In the genomic region with DNA sequence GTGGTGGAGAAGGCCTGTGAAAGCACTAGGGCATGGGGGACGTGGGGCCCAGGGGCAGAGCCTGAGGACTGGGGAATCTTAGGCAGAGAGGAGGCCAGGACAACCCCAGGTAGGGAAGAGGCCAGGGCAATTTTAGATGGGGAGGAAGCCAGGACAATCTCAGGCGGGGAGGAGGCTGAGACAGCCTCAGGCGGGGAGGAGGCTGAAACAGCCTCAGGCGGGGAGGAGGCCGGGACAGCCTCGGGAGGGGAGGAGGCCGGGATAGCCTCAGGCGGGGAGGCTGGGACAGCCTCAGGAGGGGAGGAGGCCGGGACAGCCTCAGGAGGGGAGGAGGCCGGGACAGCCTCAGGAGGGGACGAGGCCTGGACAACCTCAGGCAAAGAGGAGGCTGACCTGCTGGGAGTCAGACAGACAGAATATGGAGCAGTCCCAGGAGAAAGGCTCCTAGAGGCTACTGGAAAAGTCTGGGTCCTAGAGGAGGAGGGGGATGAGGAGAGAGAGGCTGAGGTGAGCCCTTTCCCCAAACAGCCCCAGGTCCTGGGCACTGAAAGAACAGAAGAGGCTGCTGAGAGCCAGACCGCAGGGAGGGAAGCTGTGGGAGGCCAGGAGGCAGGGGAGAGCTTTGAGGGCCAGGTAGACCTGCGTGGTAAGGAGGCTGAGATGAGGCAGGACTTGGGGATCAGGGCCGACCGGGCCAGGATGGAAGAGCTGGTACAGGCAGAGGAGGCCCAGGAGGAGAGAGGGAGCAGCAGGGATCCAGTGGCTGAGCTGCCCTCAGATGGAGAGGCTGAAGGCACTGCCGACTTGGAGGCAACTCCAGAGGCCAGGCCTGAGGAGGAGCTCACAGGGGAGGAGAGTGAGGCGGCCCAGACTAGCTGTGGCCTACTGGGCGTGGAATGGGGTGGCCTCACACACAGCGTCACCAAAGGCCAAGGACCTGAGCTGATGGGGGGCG, we compare ENCODE assay signal across 18 cellular contexts. TPM values are rescaled to one million over a fixed set of nuclear protein-coding genes. Genes with fewer than 3 reads are reported as not detected.
DNase-seq lines count a peak whose midpoint lies in the region; ATAC-seq, FAIRE-seq and TF ChIP-seq lines count a peak whose summit lies in the region.
"Had no signal": no experiment of that assay in that cellular context is flagged by ENCODE, and none has a peak within 500 bp of the region (broad histone marks: within the 10 kb centered on the region; RNA-seq: fewer than 3 reads in every experiment).

No MANE protein-coding gene starts in this region.

- peaks cover 31% of the 10 kb centered on the region for H3K27me3 Mint-ChIP-seq in nephron progenitor cell (ENCODE audit: low read depth, poor library complexity)

- ATAC-seq in GM12878: no peak
- no peak for ATAC-seq in heart right ventricle
- ATAC-seq: esophagus mucosa had no signal

- no peak overlapping the region for H2AFZ ChIP-seq in GM12878 (ENCODE audit: control insufficient read depth, low read depth, low read length)

- DNase-seq in GM12878 (ENCODE audit: low read depth, low spot score) (no peak), nephron progenitor cell (no peak), esophagus squamous epithelium (lab: John Stamatoyannopoulos, UW) (no peak), activated gamma-delta T cell treated with Interleukin-2 at 50 U/mL for 16 hours (no peak), hippocampal formation (lab: John Stamatoyannopoulos, UW) (no peak), heart right ventricle (no peak)
- DNase-seq: BE2C, hypothalamus, NCI-H345, RPMI8226, T1000 had no signal

- H3K36me3 ChIP-seq in BLaER1 treated with 17β-estradiol and CSF1 and Interleukin-3, amounts not matched to agents 10 nM and 100 nM: peaks cover 0 to 35% (median 0%) of the 10 kb centered on the region in 11 experiments; a peak in 9 of 22 replicates
- H3K36me3 ChIP-seq in HEK293 (ENCODE audit: control insufficient read depth in 2 of 2, insufficient read depth in 1 of 2, low read length in 2 of 2): no peaks in the 10 kb centered on the region
- no peaks in the 10 kb centered on the region for H3K36me3 ChIP-seq in GM12878 (ENCODE audit: control insufficient read depth in 2 of 2, insufficient read depth in 2 of 2, low read length in 1 of 2)
- no peaks in the 10 kb centered on the region for H3K36me3 ChIP-seq in esophagus squamous epithelium
- peaks cover 0 to 20% (median 0%) of the 10 kb centered on the region in 9 donors for H3K36me3 ChIP-seq in heart right ventricle
- H3K36me3 ChIP-seq: BE2C, HAP-1, prostate gland had no signal

- peaks cover 32% of the 10 kb centered on the region for H3K4me1 Mint-ChIP-seq in nephron progenitor cell

- no peak overlapping the region for H3K4me3 Mint-ChIP-seq in nephron progenitor cell

- CTCF ChIA-PET in HEK293 (lab: Yijun Ruan, JAX) (no interaction called here), GM12878 (lab: Yijun Ruan, JAX) (no interaction called here)

- 81% methylated on average over 13 of the region's 20 CpGs for WGBS in GM12878 (ENCODE audit: insufficient coverage, insufficient replicate concordance, low lambda C conversion rate, missing lambda C conversion rate)
- 88% methylated on average over 14 to 17 of the region's 20 CpGs for WGBS in esophagus squamous epithelium, 2 donors
- 88 to 90% methylated on average over 20 of the region's 20 CpGs for WGBS in heart right ventricle, 2 donors

- H3K27me3 ChIP-seq in BLaER1 treated with 17β-estradiol and CSF1 and Interleukin-3, amounts not matched to agents 10 nM and 100 nM: no peaks in the 10 kb centered on the region
- H3K27me3 ChIP-seq in GM12878 (replicated peaks in 1 of 2; ENCODE audit: control insufficient read depth in 2 of 2, insufficient read depth in 2 of 2, low read length in 1 of 2): no peaks in the 10 kb centered on the region
- H3K27me3 ChIP-seq in esophagus squamous epithelium: no peaks in the 10 kb centered on the region
- H3K27me3 ChIP-seq in heart right ventricle: peaks cover 0 to 6% (median 0%) of the 10 kb centered on the region in 7 donors
- H3K27me3 ChIP-seq: BE2C had no signal

- H4K20me1 ChIP-seq in BLaER1 treated with 17β-estradiol and CSF1 and Interleukin-3, amounts not matched to agents 10 nM and 100 nM: peaks cover 0 to 41% (median 0%) of the 10 kb centered on the region in 11 experiments; a peak in 3 of 22 replicates
- H4K20me1 ChIP-seq in GM12878 (ENCODE audit: control insufficient read depth, insufficient read depth): no peaks in the 10 kb centered on the region

- SMC1A ChIA-PET in GM12878 (lab: Charles Lee; ENCODE audit: uncharacterized antibody, unreplicated experiment): interaction anchor here (1.0 kb wide), 1 partner anchor 10 kb away, joined by 3 read pairs; no protein-coding TSS in a partner anchor

- intact Hi-C loops in GM12878 (cut with micrococcal nuclease; ENCODE audit: unreplicated experiment): loop anchor here (10.0 kb wide), 1 partner anchor 429 kb away; a partner anchor contains a TSS
- intact Hi-C loops in esophagus squamous epithelium (cut with DNase I): no loop called here
- intact Hi-C loops in heart right ventricle (cut with DNase I): loop anchor here in 2 of 10 donors (5.0 to 10.0 kb wide), 3 partner anchors 41 to 59 kb away; a partner anchor contains a TSS

- FAIRE-seq in GM12878 (lab: Jason Lieb, UNC): no peak
- FAIRE-seq: bronchial epithelial cell had no signal

- H3K9me3 Mint-ChIP-seq in nephron progenitor cell: no peaks in the 10 kb centered on the region

- no peak for TF ChIP-seq RAD21 in GM12878 (IDR thresholded peaks at IDR 0.05; ENCODE audit: insufficient read depth, low read depth, low read length)

- H3K27ac Mint-ChIP-seq in nephron progenitor cell: peak overlapping the region; percentile 63

- H3K4me2 ChIP-seq in BLaER1 treated with 17β-estradiol and CSF1 and Interleukin-3, amounts not matched to agents 10 nM and 100 nM: peak overlapping the region; percentile 90 to 99 (median 96)
- H3K4me2 ChIP-seq in GM12878 (ENCODE audit: control insufficient read depth, insufficient read depth): no peak overlapping the region

- H3K36me3 Mint-ChIP-seq in nephron progenitor cell (ENCODE audit: low read depth): no peaks in the 10 kb centered on the region

- in situ Hi-C loops in GM12878 (cut with MboI): no loop called here

- BruUV-seq in GM12878 (replicated peaks; lab: Mats Ljungman, UMichigan): TSS peak; percentile 61

- POLR2A ChIA-PET in HEK293 (lab: Yijun Ruan, JAX): interaction anchor here (1.0 kb wide), 1 partner anchor 17 kb away, joined by 3 read pairs; no protein-coding TSS in a partner anchor
- POLR2A ChIA-PET in GM12878 (lab: Charles Lee): interaction anchor here (1.2 kb wide), 1 partner anchor 11 kb away, joined by 3 read pairs; a partner anchor contains a TSS

- TF ChIP-seq CTCF in HEK293 (tag by site-specific recombination; IDR thresholded peaks at IDR 0.05) (no peak), GM12878 (IDR thresholded peaks at IDR 0.05 in 2 of 3, conservative IDR thresholded peaks at IDR 0.05 in 1 of 3; ENCODE audit: control insufficient read depth in 2 of 3, extremely low read depth in 1 of 3, insufficient read depth in 1 of 3, low read depth in 3 of 3, low read length in 3 of 3) (no peak), nephron progenitor cell (IDR thresholded peaks at IDR 0.05) (no peak), esophagus squamous epithelium (IDR thresholded peaks at IDR 0.05) (no peak), heart right ventricle (IDR thresholded peaks at IDR 0.05) (no peak)

- H3K9ac ChIP-seq in BLaER1 treated with 17β-estradiol and CSF1 and Interleukin-3, amounts not matched to agents 10 nM and 100 nM: peak overlapping the region; percentile 91 to 97 (median 95); a peak in 21 of 22 replicates
- no peak overlapping the region for H3K9ac ChIP-seq in GM12878 (ENCODE audit: control insufficient read depth, insufficient read depth, low read length)

- no peak for TF ChIP-seq EP300 in GM12878 (IDR thresholded peaks at IDR 0.05; ENCODE audit: borderline replicate concordance in 1 of 2, control insufficient read depth in 1 of 2, low read depth in 2 of 2, low read length in 2 of 2)

- peaks cover 6% of the 10 kb centered on the region for H3K79me2 ChIP-seq in GM12878 (ENCODE audit: control insufficient read depth, insufficient read depth, low read length)

- H3K27ac ChIP-seq in BLaER1 treated with 17β-estradiol and CSF1 and Interleukin-3, amounts not matched to agents 10 nM and 100 nM: peak overlapping the region; percentile 84 to 99 (median 98)
- H3K27ac ChIP-seq in HEK293 (ENCODE audit: extremely low read depth, low read depth, low read length) (no peak overlapping the region), GM12878 (ENCODE audit: control insufficient read depth, insufficient read depth) (no peak overlapping the region), esophagus squamous epithelium (peak overlapping the region in 1 of 4 donors; percentile 96), heart right ventricle (peak overlapping the region in 2 of 10 donors; percentile 72 to 99)
- H3K27ac ChIP-seq: prostate gland had no signal

- RAD21 ChIA-PET in GM12878 (lab: Charles Lee; ENCODE audit: unreplicated experiment): interaction anchor here (0.8 to 1.3 kb wide), 2 partner anchors 7 to 8 kb away, joined by 3 read pairs; no protein-coding TSS in a partner anchor

- TF ChIP-seq POLR2A in GM12878 (IDR thresholded peaks at IDR 0.05; ENCODE audit: low read depth, low read length): no peak
- TF ChIP-seq POLR2A in esophagus squamous epithelium (IDR thresholded peaks at IDR 0.05): no peak

- H3K4me3 ChIP-seq in BLaER1 treated with 17β-estradiol and CSF1 and Interleukin-3, amounts not matched to agents 10 nM and 100 nM: peak overlapping the region in 7 of 10 experiments; percentile 86 to 97 (median 88); a peak in 12 of 20 replicates
- H3K4me3 ChIP-seq in HEK293 (ENCODE audit: low read depth, low read length) (no peak overlapping the region), GM12878 (no peak overlapping the region), esophagus squamous epithelium (peak overlapping the region in 1 of 4 donors; percentile 31), heart right ventricle (peak overlapping the region in 1 of 10 donors; percentile 96)
- H3K4me3 ChIP-seq: HAP-1, prostate gland had no signal

- peaks cover 56 to 85% (median 75%) of the 10 kb centered on the region in 10 experiments for H3K4me1 ChIP-seq in BLaER1 treated with 17β-estradiol and CSF1 and Interleukin-3, amounts not matched to agents 10 nM and 100 nM
- H3K4me1 ChIP-seq in HEK293 (ENCODE audit: control insufficient read depth, insufficient read depth, low read length) (no peaks in the 10 kb centered on the region), GM12878 (ENCODE audit: control insufficient read depth, insufficient read depth, low read length) (peaks cover 35% of the 10 kb centered on the region), esophagus squamous epithelium (peaks cover 0 to 31% (median 5%) of the 10 kb centered on the region in 3 donors), heart right ventricle (peaks cover 0 to 40% (median 3%) of the 10 kb centered on the region in 9 donors)
- H3K4me1 ChIP-seq: BE2C, prostate gland had no signal

- H3K9me3 ChIP-seq in BLaER1 treated with 17β-estradiol and CSF1 and Interleukin-3, amounts not matched to agents 10 nM and 100 nM (replicated peaks in 1 of 11): no peaks in the 10 kb centered on the region
- no peaks in the 10 kb centered on the region for H3K9me3 ChIP-seq in HEK293 (ENCODE audit: control insufficient read depth, insufficient read depth, low read depth, low read length)
- no peaks in the 10 kb centered on the region for H3K9me3 ChIP-seq in GM12878 (replicated peaks; ENCODE audit: control insufficient read depth, insufficient read depth, low read length)
- no peaks in the 10 kb centered on the region for H3K9me3 ChIP-seq in esophagus squamous epithelium
- H3K9me3 ChIP-seq in heart right ventricle: no peaks in the 10 kb centered on the region
- H3K9me3 ChIP-seq: BE2C, HAP-1, prostate gland had no signal

RNA-seq across cellular contexts. Expression of a gene that starts 1.6 kb away (rescaled TPM):
- total RNA-seq in GM12878 (2013; cell fraction: nucleolus; rRNA removed): 0.15 TPM in 2 replicates
- total RNA-seq in GM12878 (2014; rRNA removed) (0.65 and 0.73 TPM in 2 replicates), GM12878 (2014; rRNA removed; fragmentation: Illumina TruSeq; extraction: Trizol) (0.32 and 0.54 TPM in 2 replicates), GM12878 (2021) (2.4 and 2.5 TPM in 2 replicates), esophagus squamous epithelium (1 to 10 TPM in 2 of 4 donors, under 1 TPM in 2; 0.49 to 2.1 (median 0.98) TPM), heart right ventricle (1 to 10 TPM in 1 of 10 donors, under 1 TPM in 9; 0.15 to 2.3 (median 0.56) TPM)
- polyA plus RNA-seq in GM12878 (2011; ENCODE audit: low read depth): 0.68 TPM
- polyA plus RNA-seq in GM12878 (2011; rRNA removed) (0.06 and 0.15 TPM in 2 replicates), GM12878 (2014; fragmentation: Illumina TruSeq; extraction: Trizol) (0.19 and 2.0 TPM in 2 replicates), GM12878 (2014; fragmentation: Nextera tagmentation; extraction: Ambion mirVana) (under 1 TPM in 1 of 2 experiments, not detected in 1; 0.09 TPM), GM12878 (2014; rRNA removed) (2.2 and 3.1 TPM in 2 replicates), GM12878 (2016; fragmentation: Nextera tagmentation; extraction: Ambion mirVana) (under 1 TPM; 0.04 to 0.25 TPM), heart right ventricle (under 1 TPM; 0.51 to 0.94 TPM)
- polyA plus RNA-seq in GM12878 (2011; cell fraction: cytosol; rRNA removed): 0.12 and 0.15 TPM in 2 replicates
- 0.12 and 0.34 TPM in 2 replicates for polyA plus RNA-seq in GM12878 (2011; cell fraction: nucleus; rRNA removed)
- polyA plus RNA-seq in GM12878 (2012): 1.2 and 1.7 TPM in 2 replicates
- polyA minus RNA-seq in GM12878 (2011; rRNA and poly(A)+ RNA removed): 0.05 TPM in 1 of 2 replicates, not detected in the other
- not detected in 2 replicates for polyA minus RNA-seq in GM12878 (2011; cell fraction: cytosol; rRNA and poly(A)+ RNA removed)
- 0.10 TPM in 1 of 2 replicates, not detected in the other for polyA minus RNA-seq in GM12878 (2011; cell fraction: nucleus; rRNA and poly(A)+ RNA removed)
- total RNA-seq: bronchial epithelial cell, HT-29 had no signal

RNA-seq across cellular contexts. Expression of a gene that starts 4.2 kb away (rescaled TPM):
- total RNA-seq in GM12878 (2013; cell fraction: nucleolus; rRNA removed): 36.2 and 41.0 TPM in 2 replicates
- total RNA-seq in GM12878 (2014; rRNA removed) (18.1 and 19.9 TPM in 2 replicates), GM12878 (2014; rRNA removed; fragmentation: Illumina TruSeq; extraction: Trizol) (5.9 and 7.1 TPM in 2 replicates), GM12878 (2021) (20.4 and 21.5 TPM in 2 replicates), esophagus squamous epithelium (10 to 100 TPM; 12.2 to 40.2 (median 19.0) TPM), heart right ventricle (10 to 100 TPM in 7 of 10 donors, 1 to 10 TPM in 3; 6.5 to 17.6 (median 10.8) TPM)
- 5.5 TPM for polyA plus RNA-seq in GM12878 (2011; ENCODE audit: low read depth)
- polyA plus RNA-seq in GM12878 (2011; rRNA removed) (5.2 and 11.1 TPM in 2 replicates), GM12878 (2014; fragmentation: Illumina TruSeq; extraction: Trizol) (8.1 and 15.1 TPM in 2 replicates), GM12878 (2014; fragmentation: Nextera tagmentation; extraction: Ambion mirVana) (1 to 10 TPM; 2.3 to 2.7 TPM), GM12878 (2014; rRNA removed) (22.0 and 29.8 TPM in 2 replicates), GM12878 (2016; fragmentation: Nextera tagmentation; extraction: Ambion mirVana) (10 to 100 TPM; 25.0 TPM), heart right ventricle (10 to 100 TPM; 10.2 to 21.2 TPM)
- 14.5 and 19.7 TPM in 2 replicates for polyA plus RNA-seq in GM12878 (2011; cell fraction: cytosol; rRNA removed)
- 46.6 and 53.1 TPM in 2 replicates for polyA plus RNA-seq in GM12878 (2011; cell fraction: nucleus; rRNA removed)
- polyA plus RNA-seq in GM12878 (2012): 12.8 and 16.0 TPM in 2 replicates
- polyA minus RNA-seq in GM12878 (2011; rRNA and poly(A)+ RNA removed): 11.8 and 19.9 TPM in 2 replicates
- 6.0 and 8.6 TPM in 2 replicates for polyA minus RNA-seq in GM12878 (2011; cell fraction: cytosol; rRNA and poly(A)+ RNA removed)
- 15.2 and 22.9 TPM in 2 replicates for polyA minus RNA-seq in GM12878 (2011; cell fraction: nucleus; rRNA and poly(A)+ RNA removed)

RNA-seq across cellular contexts. Expression of a gene that starts 10.6 kb away (rescaled TPM):
- total RNA-seq in GM12878 (2013; cell fraction: nucleolus; rRNA removed): not detected in 2 replicates
- total RNA-seq in GM12878 (2014; rRNA removed) (0.38 and 1.2 TPM in 2 replicates), GM12878 (2014; rRNA removed; fragmentation: Illumina TruSeq; extraction: Trizol) (0.27 and 0.28 TPM in 2 replicates), GM12878 (2021) (0.32 and 0.49 TPM in 2 replicates), esophagus squamous epithelium (not detected), heart right ventricle (under 1 TPM in 1 of 10 donors, not detected in 9; 0.49 TPM)
- not detected for polyA plus RNA-seq in GM12878 (2011; ENCODE audit: low read depth)
- polyA plus RNA-seq in GM12878 (2011; rRNA removed) (0.07 TPM in 1 of 2 replicates, not detected in the other), GM12878 (2014; fragmentation: Illumina TruSeq; extraction: Trizol) (0.34 TPM in 1 of 2 replicates, not detected in the other), GM12878 (2014; fragmentation: Nextera tagmentation; extraction: Ambion mirVana) (under 1 TPM in 1 of 2 experiments, not detected in 1; 0.24 TPM), GM12878 (2014; rRNA removed) (0.23 and 1.1 TPM in 2 replicates), GM12878 (2016; fragmentation: Nextera tagmentation; extraction: Ambion mirVana) (1 to 10 TPM in 1 of 2 experiments, under 1 TPM in 1; 0.95 to 2.4 TPM), heart right ventricle (under 1 TPM in 1 of 2 donors, not detected in 1; 0.04 TPM)
- polyA plus RNA-seq in GM12878 (2011; cell fraction: cytosol; rRNA removed): 0.09 and 0.15 TPM in 2 replicates
- polyA plus RNA-seq in GM12878 (2011; cell fraction: nucleus; rRNA removed): 0.26 TPM in 1 of 2 replicates, not detected in the other
- polyA plus RNA-seq in GM12878 (2012): not detected in 2 replicates
- not detected in 2 replicates for polyA minus RNA-seq in GM12878 (2011; rRNA and poly(A)+ RNA removed)
- polyA minus RNA-seq in GM12878 (2011; cell fraction: cytosol; rRNA and poly(A)+ RNA removed): not detected in 2 replicates
- not detected in 2 replicates for polyA minus RNA-seq in GM12878 (2011; cell fraction: nucleus; rRNA and poly(A)+ RNA removed)
- total RNA-seq: bronchial epithelial cell, esophagus mucosa, HT-29, prostate gland had no signal

RNA-seq across cellular contexts. Expression of a gene that starts 23.9 kb away (rescaled TPM):
- not detected in 2 replicates for total RNA-seq in GM12878 (2013; cell fraction: nucleolus; rRNA removed)
- total RNA-seq in GM12878 (2014; rRNA removed): not detected in 2 replicates
- total RNA-seq in GM12878 (2014; rRNA removed; fragmentation: Illumina TruSeq; extraction: Trizol): not detected in 2 replicates
- total RNA-seq in GM12878 (2021): not detected in 2 replicates
- polyA plus RNA-seq in GM12878 (2011; ENCODE audit: low read depth): not detected
- polyA plus RNA-seq in GM12878 (2011; rRNA removed): 0.04 TPM in 1 of 2 replicates, not detected in the other
- 0.22 and 0.37 TPM in 2 replicates for polyA plus RNA-seq in GM12878 (2011; cell fraction: cytosol; rRNA removed)
- 0.13 and 0.15 TPM in 2 replicates for polyA plus RNA-seq in GM12878 (2011; cell fraction: nucleus; rRNA removed)
- not detected in 2 replicates for polyA plus RNA-seq in GM12878 (2012)
- not detected in 2 replicates for polyA plus RNA-seq in GM12878 (2014; fragmentation: Illumina TruSeq; extraction: Trizol)
- polyA plus RNA-seq in GM12878 (2014; fragmentation: Nextera tagmentation; extraction: Ambion mirVana): under 1 TPM in 1 of 2 experiments, not detected in 1; 0.05 TPM
- polyA plus RNA-seq in GM12878 (2014; rRNA removed): 0.09 TPM in 1 of 2 replicates, not detected in the other
- not detected for polyA plus RNA-seq in GM12878 (2016; fragmentation: Nextera tagmentation; extraction: Ambion mirVana)
- polyA minus RNA-seq in GM12878 (2011; rRNA and poly(A)+ RNA removed): not detected in 2 replicates
- polyA minus RNA-seq in GM12878 (2011; cell fraction: cytosol; rRNA and poly(A)+ RNA removed): not detected in 2 replicates
- not detected in 2 replicates for polyA minus RNA-seq in GM12878 (2011; cell fraction: nucleus; rRNA and poly(A)+ RNA removed)
- total RNA-seq in esophagus squamous epithelium: not detected
- not detected for total RNA-seq in heart right ventricle
- not detected for polyA plus RNA-seq in heart right ventricle
- total RNA-seq: bronchial epithelial cell, esophagus mucosa, HT-29, prostate gland had no signal

RNA-seq across cellular contexts. Expression of a gene that starts 42.7 kb away (rescaled TPM):
- not detected in 2 replicates for total RNA-seq in GM12878 (2013; cell fraction: nucleolus; rRNA removed)
- total RNA-seq in GM12878 (2014; rRNA removed) (0.06 TPM in 1 of 2 replicates, not detected in the other), GM12878 (2014; rRNA removed; fragmentation: Illumina TruSeq; extraction: Trizol) (0.04 TPM in 1 of 2 replicates, not detected in the other), GM12878 (2021) (0.28 and 0.88 TPM in 2 replicates), esophagus squamous epithelium (10 to 100 TPM in 3 of 4 donors, 1 to 10 TPM in 1; 5.2 to 21.4 (median 15.0) TPM), heart right ventricle (10 to 100 TPM; 16.7 to 58.1 (median 27.9) TPM)
- polyA plus RNA-seq in GM12878 (2011; ENCODE audit: low read depth): not detected
- polyA plus RNA-seq in GM12878 (2011; rRNA removed) (0.26 TPM in 1 of 2 replicates, not detected in the other), GM12878 (2014; fragmentation: Illumina TruSeq; extraction: Trizol) (0.09 TPM in 1 of 2 replicates, not detected in the other), GM12878 (2014; fragmentation: Nextera tagmentation; extraction: Ambion mirVana) (not detected), GM12878 (2014; rRNA removed) (0.03 and 0.08 TPM in 2 replicates), GM12878 (2016; fragmentation: Nextera tagmentation; extraction: Ambion mirVana) (under 1 TPM; 0.43 to 0.78 TPM), heart right ventricle (10 to 100 TPM; 62.9 to 74.4 TPM)
- polyA plus RNA-seq in GM12878 (2011; cell fraction: cytosol; rRNA removed): 0.12 and 0.22 TPM in 2 replicates
- polyA plus RNA-seq in GM12878 (2011; cell fraction: nucleus; rRNA removed): 0.01 and 0.10 TPM in 2 replicates
- not detected in 2 replicates for polyA plus RNA-seq in GM12878 (2012)
- not detected in 2 replicates for polyA minus RNA-seq in GM12878 (2011; rRNA and poly(A)+ RNA removed)
- 1.0 TPM in 1 of 2 replicates, not detected in the other for polyA minus RNA-seq in GM12878 (2011; cell fraction: cytosol; rRNA and poly(A)+ RNA removed)
- 0.10 TPM in 1 of 2 replicates, not detected in the other for polyA minus RNA-seq in GM12878 (2011; cell fraction: nucleus; rRNA and poly(A)+ RNA removed)

Comparison
In these comparisons a context has a peak if more than half of its experiments do, and no peak if none do; other contexts are left out.
1. H3K27ac ChIP-seq: peak in BLaER1 treated with 17β-estradiol and CSF1 and Interleukin-3, amounts not matched to agents 10 nM and 100 nM (11 of 11); none in HEK293 (single experiment) and GM12878 (single experiment).
2. H3K4me3 ChIP-seq: peak in BLaER1 treated with 17β-estradiol and CSF1 and Interleukin-3, amounts not matched to agents 10 nM and 100 nM (7 of 10); none in HEK293 (single experiment) and GM12878 (single experiment).